In the genomic region with DNA sequence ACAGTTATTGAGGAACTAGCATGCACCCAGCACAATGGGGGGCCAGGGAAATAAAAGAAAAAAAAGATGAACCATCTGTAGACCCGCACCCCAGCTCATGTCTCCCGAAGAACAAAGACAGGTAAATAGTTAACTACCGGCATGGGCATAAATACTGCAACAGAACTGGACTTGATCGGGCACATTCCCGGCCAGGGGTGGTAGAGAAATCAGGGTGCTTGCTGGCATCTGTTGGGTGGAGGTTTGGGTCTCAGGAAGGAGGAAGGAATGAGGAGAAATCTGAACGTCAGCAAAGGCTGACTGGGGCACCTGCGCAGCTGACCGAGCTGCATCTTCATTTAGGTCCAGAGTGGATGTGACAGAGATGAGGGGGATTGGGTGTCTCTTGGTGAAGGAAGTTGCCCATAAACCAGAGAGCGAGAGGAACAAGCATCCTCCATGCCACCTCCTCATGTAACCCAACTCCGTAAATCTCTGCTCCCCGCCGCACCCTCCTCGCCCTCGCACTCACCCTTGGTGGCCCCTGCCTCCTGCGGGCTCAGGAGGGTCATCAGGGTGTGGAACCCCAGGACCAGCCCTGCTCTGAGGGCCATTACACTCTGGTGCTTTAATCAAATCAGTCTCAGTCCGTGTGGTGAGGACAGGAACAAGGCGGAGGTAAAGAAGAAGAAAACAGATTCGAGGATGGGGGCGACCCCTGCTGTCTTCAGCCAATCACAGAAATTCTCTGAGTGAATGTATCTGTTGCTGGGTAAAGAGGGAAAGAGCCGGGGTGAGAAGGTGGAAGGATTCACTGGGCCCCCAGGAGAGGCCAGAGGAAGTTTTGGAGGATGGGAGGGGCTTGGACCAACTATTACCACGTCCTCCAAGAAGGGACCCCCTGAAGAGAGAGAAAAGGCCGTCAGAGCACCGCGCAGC, we compare ENCODE assay signal across 9 cellular contexts. TPM values are rescaled to one million over a fixed set of nuclear protein-coding genes. Genes with fewer than 3 reads are reported as not detected.
A peak's percentile ranks its signal among the peaks of the same experiment; 100 is the strongest.
DNase-seq lines count a peak whose midpoint lies in the region; ATAC-seq and TF ChIP-seq lines count a peak whose summit lies in the region.
"Had no signal": no experiment of that assay in that cellular context is flagged by ENCODE, and none has a peak within 500 bp of the region (broad histone marks: within the 10 kb centered on the region; RNA-seq: fewer than 3 reads in every experiment).

A gene (minus strand): TSS at position 648 of the 918 bp plus-strand sequence.

- H3K4me1 ChIP-seq in body of pancreas (peaks cover 6% of the 10 kb centered on the region), thyroid gland (no peaks in the 10 kb centered on the region)

- DNase-seq in activated gamma-delta T cell treated with Interleukin-2 at 50 U/mL for 16 hours (peak; percentile 59), activated gamma-delta T cell (lab: John Stamatoyannopoulos, UW) (no peak), RPMI7951 (ENCODE audit: low read depth) (peak; percentile 21), body of pancreas (peak in 1 of 4 donors; percentile 35), lower leg skin (ENCODE audit: low spot score in 2 of 2) (no peak), thyroid gland (no peak), COLO829 (ENCODE audit: low spot score) (no peak)

- H3K9me3 ChIP-seq in body of pancreas (no peaks in the 10 kb centered on the region), thyroid gland (no peaks in the 10 kb centered on the region)

- WGBS in body of pancreas, 2 donors = 17 to 18% methylated on average over 24 of the region's 24 CpGs
- WGBS in lower leg skin, 2 donors = 17 to 35% methylated on average over 24 of the region's 24 CpGs
- WGBS in thyroid gland, 2 donors = 24 to 29% methylated on average over 24 of the region's 24 CpGs

- H3K36me3 ChIP-seq in body of pancreas (replicated peaks in 1 of 2; ENCODE audit: insufficient read depth in 1 of 2, low read depth in 2 of 2) (no peaks in the 10 kb centered on the region), thyroid gland (no peaks in the 10 kb centered on the region)

- intact Hi-C loops in body of pancreas (cut with DNase I) = loop anchor here (5.0 kb wide), 1 partner anchor 233 kb away; no protein-coding TSS in a partner anchor
- intact Hi-C loops in lower leg skin (cut with DNase I; ENCODE audit: low total_unique reads) = no loop called here
- intact Hi-C loops in thyroid gland (cut with DNase I) = no loop called here

- H3K4me3 ChIP-seq in body of pancreas (no peak within 1 kb of the TSS), lower leg skin (ENCODE audit: low read depth, poor library complexity, severe bottlenecking) (no peak within 1 kb of the TSS), thyroid gland (replicated peaks in 1 of 3) (no peak within 1 kb of the TSS)

- TF ChIP-seq CTCF in body of pancreas (IDR thresholded peaks at IDR 0.05) = no peak
- TF ChIP-seq CTCF in lower leg skin (IDR thresholded peaks at IDR 0.05) = no peak
- TF ChIP-seq CTCF in thyroid gland (IDR thresholded peaks at IDR 0.05) = no peak

- TF ChIP-seq POLR2A in body of pancreas (IDR thresholded peaks at IDR 0.05) = peak in 1 of 3 donors; percentile 27
- TF ChIP-seq POLR2A in lower leg skin (IDR thresholded peaks at IDR 0.05) = no peak
- no peak for TF ChIP-seq POLR2A in thyroid gland (IDR thresholded peaks at IDR 0.05)

- H3K27ac ChIP-seq in body of pancreas (peak within 1 kb of the TSS in 2 of 4 donors; percentile 5 to 41), thyroid gland (no peak within 1 kb of the TSS)
- H3K27ac ChIP-seq: epithelial cell of prostate had no signal

- H3K27me3 ChIP-seq in body of pancreas (no peaks in the 10 kb centered on the region), thyroid gland (peaks cover 3% of the 10 kb centered on the region)

- peak; percentile 89 for ATAC-seq in HG02623 (IDR thresholded peaks at IDR 0.05; ENCODE audit: unreplicated experiment)
- peak; percentile 56 for ATAC-seq in body of pancreas

RNA-seq across cellular contexts. Expression of the gene that starts here (rescaled TPM):
- under 0.01 TPM in 1 of 2 replicates, not detected in the other for total RNA-seq in RPMI7951 (2014; rRNA removed; shearing (Covaris generic))
- total RNA-seq in body of pancreas (10 to 100 TPM in 1 of 2 donors, 1 to 10 TPM in 1; 2.0 to 83.3 TPM), lower leg skin (10 to 100 TPM in 3 of 4 donors, 1 to 10 TPM in 1; 4.3 to 47.9 (median 13.4) TPM), thyroid gland (10 to 100 TPM in 3 of 4 donors, 1 to 10 TPM in 1; 2.0 to 85.9 (median 20.3) TPM)

Comparison
In these comparisons a context has a peak if more than half of its experiments do, and no peak if none do; other contexts are left out.
1. Peak in DNase-seq in RPMI7951; RNA of the gene not detected or under 1 TPM.